In genomic region chr7:23246540-23246939, GRCh38 we compare ENCODE assay signal across 8 cellular contexts. TPM values are rescaled to one million over a fixed set of nuclear protein-coding genes. Genes with fewer than 3 reads are reported as not detected.
A peak's percentile ranks its signal among the peaks of the same experiment; 100 is the strongest.
DNase-seq lines count a peak whose midpoint lies in the region; ATAC-seq, FAIRE-seq and TF ChIP-seq lines count a peak whose summit lies in the region.

GPNMB (plus strand) TSS chr7:23246775; CDS start chr7:23246858, 83 bp downstream.

- no peak for TF ChIP-seq CTCF in sigmoid colon (IDR thresholded peaks at IDR 0.05)

- peak within 1 kb of the TSS; percentile 72 to 75 (median 74) for H3K27ac ChIP-seq in sigmoid colon

- peak; percentile 78 for ATAC-seq in left ventricle myocardium superior
- ATAC-seq in HG02938 (IDR thresholded peaks at IDR 0.05; ENCODE audit: unreplicated experiment): no peak
- ATAC-seq in activated T-cell treated with anti-CD3 and anti-CD28 coated beads, Interleukin-2, amount 50 U/mL, for 4 hours: no peak

- no peak within 1 kb of the TSS for H3K4me3 Mint-ChIP-seq in activated T-cell treated with anti-CD3 and anti-CD28 coated beads, Interleukin-2, amount 50 U/mL, for 4 hours

- peaks cover under 1% of the 10 kb centered on the region for H3K9me3 Mint-ChIP-seq in activated T-cell treated with anti-CD3 and anti-CD28 coated beads, Interleukin-2, amount 50 U/mL, for 4 hours

- no peaks in the 10 kb centered on the region for H3K36me3 ChIP-seq in sigmoid colon

- peaks cover 3% of the 10 kb centered on the region for H3K4me1 Mint-ChIP-seq in activated T-cell treated with anti-CD3 and anti-CD28 coated beads, Interleukin-2, amount 50 U/mL, for 4 hours (ENCODE audit: low read depth)

- peaks cover 69% of the 10 kb centered on the region for H3K27me3 Mint-ChIP-seq in activated T-cell treated with anti-CD3 and anti-CD28 coated beads, Interleukin-2, amount 50 U/mL, for 4 hours (ENCODE audit: low read depth)

- 66 to 76% methylated on average over 7 of the region's 7 CpGs for WGBS in sigmoid colon, 2 donors

- H3K36me3 Mint-ChIP-seq in activated T-cell treated with anti-CD3 and anti-CD28 coated beads, Interleukin-2, amount 50 U/mL, for 4 hours (ENCODE audit: insufficient read depth): no peaks in the 10 kb centered on the region

- peak; percentile 100 for FAIRE-seq in G401.6 (lab: Jason Lieb, UNC)

- intact Hi-C loops in left ventricle myocardium superior (cut with micrococcal nuclease) (no loop called here), sigmoid colon (cut with DNase I) (loop anchor here (5.0 kb wide), 1 partner anchor 59 kb away; no protein-coding TSS in a partner anchor)

- DNase-seq in amniotic epithelial cell (ENCODE audit: low read depth): peak; percentile 85
- no peak for DNase-seq in left ventricle myocardium superior
- DNase-seq in sigmoid colon: peak; percentile 76
- no peak for DNase-seq in SHP77 (lab: John Stamatoyannopoulos, UW)
- no peak for DNase-seq in cerebellum (ENCODE audit: low spot score)
- no peak for DNase-seq in activated T-cell treated with anti-CD3 and anti-CD28 coated beads, Interleukin-2, amount 50 U/mL, for 4 hours

- H3K4me1 ChIP-seq in sigmoid colon: peaks cover 0 to 20% (median 4%) of the 10 kb centered on the region in 4 donors

- peaks cover 0 to 32% (median 20%) of the 10 kb centered on the region in 3 donors for H3K27me3 ChIP-seq in sigmoid colon

- H3K9me3 ChIP-seq in sigmoid colon: no peaks in the 10 kb centered on the region

- TF ChIP-seq EP300 in sigmoid colon (IDR thresholded peaks at IDR 0.05): no peak

- TF ChIP-seq POLR2A in sigmoid colon (IDR thresholded peaks at IDR 0.05): peak; percentile 33 to 35

- H3K4me3 ChIP-seq in sigmoid colon: peak within 1 kb of the TSS; percentile 26 to 53 (median 46)

RNA-seq across cellular contexts. Expression of gene GPNMB, which starts in this region (rescaled TPM):
- 339 TPM for total RNA-seq in left ventricle myocardium superior
- total RNA-seq in sigmoid colon: 100 to 1,000 TPM in 2 of 4 donors, 10 to 100 TPM in 2; 68.8 to 105 (median 94.5) TPM
- 100 to 1,000 TPM in 1 of 3 donors, 10 to 100 TPM in 2; 23.4 to 224 (median 32.4) TPM for polyA plus RNA-seq in sigmoid colon
- 5.2 TPM for total RNA-seq in cerebellum
- total RNA-seq in activated T-cell treated with anti-CD3 and anti-CD28 coated beads, Interleukin-2, amount 50 U/mL, for 4 hours: under 1 TPM; 0.26 to 0.94 (median 0.71) TPM

Comparison
In these comparisons a context has a peak if more than half of its experiments do, and no peak if none do; other contexts are left out.
1. RNA of gene GPNMB (total RNA-seq): 339 TPM in left ventricle myocardium superior (single experiment) and 68.8 to 105 TPM in sigmoid colon; 5.2 TPM in cerebellum (single experiment) and 0.26 to 0.94 TPM in activated T-cell treated with anti-CD3 and anti-CD28 coated beads, Interleukin-2, amount 50 U/mL, for 4 hours; every median in the first group is over 10 times any median in the second.
2. DNase-seq: peak in amniotic epithelial cell (single experiment) and sigmoid colon (single experiment); none in left ventricle myocardium superior (single experiment), SHP77 (0 of 2), cerebellum (single experiment) and activated T-cell treated with anti-CD3 and anti-CD28 coated beads, Interleukin-2, amount 50 U/mL, for 4 hours (single experiment).